In the genomic region with DNA sequence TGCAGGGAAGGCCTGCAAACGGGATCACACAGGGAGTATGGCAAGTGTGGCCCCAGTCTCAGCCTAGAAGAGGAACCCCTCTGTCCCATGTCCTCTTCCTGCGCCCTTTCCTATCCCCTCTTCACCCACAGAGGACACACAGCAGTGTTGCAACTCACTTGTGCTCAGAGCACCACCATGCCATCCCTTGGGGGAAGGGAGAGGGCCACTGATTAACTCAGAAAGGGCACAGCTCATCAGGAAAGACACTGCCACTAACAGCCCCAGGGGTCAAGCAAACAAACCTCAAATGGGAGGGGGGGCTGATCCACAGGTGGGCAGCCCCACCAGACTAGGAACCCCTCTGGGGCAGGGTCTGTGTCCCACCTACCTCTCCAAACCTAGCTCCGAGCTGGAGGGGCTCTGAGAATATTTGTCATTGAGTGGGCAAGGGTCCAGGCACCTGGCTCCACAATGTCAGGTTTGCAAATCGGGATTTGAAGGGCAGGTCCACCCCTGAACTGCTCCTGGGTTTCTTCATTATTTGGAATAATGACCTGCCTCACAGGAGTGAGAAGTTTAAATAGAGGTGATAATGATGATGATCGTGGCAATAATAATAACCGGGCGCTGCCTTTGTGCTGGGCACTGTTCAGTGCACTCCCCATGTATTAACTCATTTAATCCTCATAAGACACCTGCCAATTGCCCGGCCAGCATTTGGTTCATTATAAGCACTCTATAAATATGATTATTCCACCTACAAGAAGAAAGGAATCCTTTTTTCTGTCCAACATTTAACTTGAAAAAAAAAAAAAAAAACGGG, we compare ENCODE assay signal across 9 cellular contexts. TPM values are rescaled to one million over a fixed set of nuclear protein-coding genes. Genes with fewer than 3 reads are reported as not detected.
DNase-seq lines count a peak whose midpoint lies in the region; ATAC-seq and TF ChIP-seq lines count a peak whose summit lies in the region.
"Had no signal": no experiment of that assay in that cellular context is flagged by ENCODE, and none has a peak within 500 bp of the region (broad histone marks: within the 10 kb centered on the region; RNA-seq: fewer than 3 reads in every experiment).

No MANE protein-coding gene starts in this region.

- H3K27ac Mint-ChIP-seq in central memory CD8-positive, alpha-beta T cell (ENCODE audit: low read depth): peak overlapping the region; percentile 81

- CTCF ChIA-PET in AG04449 (lab: Yijun Ruan, JAX): interaction anchor here (1.1 to 3.3 kb wide), 4 partner anchors 8 to 165 kb away, joined by 3 to 16 read pairs (median 6); no protein-coding TSS in a partner anchor

- H3K36me3 ChIP-seq in HUES64 (ENCODE audit: insufficient read depth, low read length): peaks cover 3% of the 10 kb centered on the region; the same call in 1 of the 2 replicates
- H3K36me3 ChIP-seq in muscle layer of duodenum (ENCODE audit: control insufficient read depth in 1 of 2, insufficient read depth in 2 of 2, low read length in 2 of 2): no peaks in the 10 kb centered on the region

- H3K27ac ChIP-seq in HUES64 (ENCODE audit: low read depth, low read length) (no peak overlapping the region), muscle layer of duodenum (ENCODE audit: low read length) (no peak overlapping the region)

- peaks cover 22% of the 10 kb centered on the region for H3K4me1 Mint-ChIP-seq in central memory CD8-positive, alpha-beta T cell

- no peak for DNase-seq in AG04449 (ENCODE audit: low read depth, low spot score)
- DNase-seq in central memory CD8-positive, alpha-beta T cell (ENCODE audit: low spot score in 2 of 2): no peak
- DNase-seq in hypothalamus (lab: John Stamatoyannopoulos, UW): no peak
- DNase-seq in SHP77 (lab: John Stamatoyannopoulos, UW): no peak
- DNase-seq: NCI-H1417 treated with DMSO at 0.1 percent for 48 hours had no signal

- H3K9me3 Mint-ChIP-seq in central memory CD8-positive, alpha-beta T cell: no peaks in the 10 kb centered on the region

- peaks cover 11% of the 10 kb centered on the region; the same call in 1 of the 2 replicates for H3K27me3 ChIP-seq in HUES64 (ENCODE audit: insufficient read depth, low read length)
- no peaks in the 10 kb centered on the region for H3K27me3 ChIP-seq in muscle layer of duodenum (ENCODE audit: low read depth, low read length)

- H3K9ac ChIP-seq in HUES64 (ENCODE audit: low read depth, low read length): no peak overlapping the region

- H3K9me3 ChIP-seq in HUES64 (ENCODE audit: insufficient read depth, low read depth, low read length) (no peaks in the 10 kb centered on the region), muscle layer of duodenum (ENCODE audit: control insufficient read depth in 1 of 2, low read length in 2 of 2) (no peaks in the 10 kb centered on the region)

- peaks cover 4% of the 10 kb centered on the region; the same call in 1 of the 2 replicates for H3K4me1 ChIP-seq in HUES64 (ENCODE audit: insufficient read depth, low read length)
- peaks cover 4 to 13% of the 10 kb centered on the region in 2 donors for H3K4me1 ChIP-seq in muscle layer of duodenum (ENCODE audit: control insufficient read depth in 1 of 2, insufficient read depth in 2 of 2, low read length in 2 of 2)

- no peak for TF ChIP-seq CTCF in AG04449 (IDR thresholded peaks at IDR 0.05; ENCODE audit: insufficient read depth, low read length, missing control alignments)

- no peak for ATAC-seq in central memory CD8-positive, alpha-beta T cell (replicated peaks; ENCODE audit: extremely low read depth, poor library complexity, severe bottlenecking)
- ATAC-seq in HG02623 (IDR thresholded peaks at IDR 0.05; ENCODE audit: unreplicated experiment) (no peak), HG03520 (IDR thresholded peaks at IDR 0.05; ENCODE audit: unreplicated experiment) (no peak)

- peak overlapping the region; percentile 95 for H3K4me3 Mint-ChIP-seq in central memory CD8-positive, alpha-beta T cell

- H3K4me3 ChIP-seq in AG04449 (ENCODE audit: low read depth, low read length): peak overlapping the region; percentile 83
- H3K4me3 ChIP-seq in HUES64 (ENCODE audit: low read length): peak overlapping the region; percentile 92
- peak overlapping the region; percentile 75 to 79 for H3K4me3 ChIP-seq in muscle layer of duodenum (ENCODE audit: low read depth in 1 of 2, low read length in 2 of 2)

- POLR2A ChIA-PET in AG04449 (lab: Yijun Ruan, JAX): no interaction called here

- no peaks in the 10 kb centered on the region for H3K27me3 Mint-ChIP-seq in central memory CD8-positive, alpha-beta T cell

- H3K36me3 Mint-ChIP-seq in central memory CD8-positive, alpha-beta T cell (ENCODE audit: insufficient read depth): peaks cover 17% of the 10 kb centered on the region

- WGBS in HUES64: 56% methylated on average over 9 of the region's 9 CpGs

RNA-seq across cellular contexts. Expression of gene ALDH4A1, which starts 1.0 kb away (rescaled TPM):
- 20.7 TPM for polyA plus RNA-seq in HUES64 (2013, experiment 1 of 2)
- 17.5 TPM for polyA plus RNA-seq in HUES64 (2013, experiment 2 of 2)

RNA-seq across cellular contexts. Expression of gene TAS1R2, which starts 41.9 kb away (rescaled TPM):
- polyA plus RNA-seq in HUES64 (2013, experiment 1 of 2): not detected
- not detected for polyA plus RNA-seq in HUES64 (2013, experiment 2 of 2)

RNA-seq across cellular contexts. Expression of gene IFFO2, which starts 55.1 kb away (rescaled TPM):
- 3.8 TPM for polyA plus RNA-seq in HUES64 (2013, experiment 1 of 2)
- polyA plus RNA-seq in HUES64 (2013, experiment 2 of 2): 3.2 TPM
